14 cellular contexts compared by ENCODE assay signal in genomic region chr22:31800065-31800464, GRCh38.
A peak's percentile ranks its signal among the peaks of the same experiment; 100 is the strongest.
DNase-seq lines count a peak whose midpoint lies in the region; ATAC-seq, FAIRE-seq and TF ChIP-seq lines count a peak whose summit lies in the region.
"Had no signal": no experiment of that assay in that cellular context is flagged by ENCODE, and none has a peak within 500 bp of the region (broad histone marks: within the 10 kb centered on the region; RNA-seq: fewer than 3 reads in every experiment).

No MANE protein-coding gene starts in this region.

- no peak for FAIRE-seq in urothelium cell line (lab: Jason Lieb, UNC)
- FAIRE-seq: GM12891 had no signal

- ATAC-seq in HG03469 (IDR thresholded peaks at IDR 0.05; ENCODE audit: unreplicated experiment) = no peak

- DNase-seq in HFF-Myc (ENCODE audit: extremely low read depth, low read depth) = peak; percentile 2
- DNase-seq in SW480 (ENCODE audit: low spot score) = peak; percentile 18
- peak; percentile 36 to 67 for DNase-seq in foreskin fibroblast
- peak; percentile 40 for DNase-seq in urothelium cell line (ENCODE audit: low spot score)
- DNase-seq in T1000 (lab: John Stamatoyannopoulos, UW) = no peak
- DNase-seq in NCI-H446 treated with DMSO at 0.1 percent for 48 hours (lab: John Stamatoyannopoulos, UW) = no peak
- DNase-seq: activated B cell treated with CpG ODN at 0.5 μM for 24 hours; activated effector memory CD4-positive, alpha-beta T cell treated with anti-CD3 and anti-CD28 coated beads, Interleukin-2, amount 50 U/mL, for 16 hours; kidney glomerular epithelial cell; NCI-H1048; stimulated activated CD4-positive, alpha-beta T cell treated with anti-CD3 and anti-CD28 coated beads, Interleukin-15, amount 100 ng/mL, for 24 hours had no signal

- H3K4me3 ChIP-seq in HFF-Myc (replicated peaks; ENCODE audit: low read depth, low read length) (no peak overlapping the region), foreskin fibroblast (ENCODE audit: low read depth in 1 of 2, low read length in 2 of 2) (no peak overlapping the region)
- H3K4me3 ChIP-seq: ascending aorta had no signal

- TF ChIP-seq CTCF in HFF-Myc (IDR thresholded peaks at IDR 0.05; ENCODE audit: low read depth, low read length, missing control alignments) = no peak
- TF ChIP-seq CTCF in foreskin fibroblast (IDR thresholded peaks at IDR 0.05; ENCODE audit: low read depth, low read length) = no peak

Comparison
In these comparisons a context has a peak if more than half of its experiments do, and no peak if none do; other contexts are left out.
1. DNase-seq: peak in HFF-Myc (single experiment), SW480 (single experiment), foreskin fibroblast (2 of 2) and urothelium cell line (single experiment); none in T1000 (single experiment) and NCI-H446 treated with DMSO at 0.1 percent for 48 hours (single experiment).